ENCODE assay signal across 1 cellular context in genomic region chr19:17747205-17748098, GRCh38.
TF ChIP-seq lines count a peak whose summit lies in the region.

No MANE protein-coding gene starts in this region.

TF ChIP-seq in HEK293, 187 proteins besides CTCF, POLR2A, EP300 and RAD21 (continued from another document):
- TF ChIP-seq ZBTB10 (tag by site-specific recombination; IDR thresholded peaks at IDR 0.05) (peak; percentile 96), ZNF560 (tag by site-specific recombination; IDR thresholded peaks at IDR 0.05; ENCODE audit: borderline replicate concordance) (no peak), ZNF174 (tag by site-specific recombination; IDR thresholded peaks at IDR 0.05) (no peak), ZSCAN4 (tag by site-specific recombination; IDR thresholded peaks at IDR 0.05) (no peak), ZNF223 (tag by site-specific recombination; IDR thresholded peaks at IDR 0.05) (no peak), ZNF555 (tag by site-specific recombination; conservative IDR thresholded peaks at IDR 0.05) (no peak), ZNF10 (tag by site-specific recombination; IDR thresholded peaks at IDR 0.05) (no peak), ZNF580 (tag by site-specific recombination; IDR thresholded peaks at IDR 0.05) (peak; percentile 87; the same call in 1 of the 2 replicates), ZNF658 (tag by site-specific recombination; IDR thresholded peaks at IDR 0.05) (no peak), ZNF341 (tag by site-specific recombination; IDR thresholded peaks at IDR 0.05; ENCODE audit: low read depth) (no peak), ZNF398 (tag by site-specific recombination; IDR thresholded peaks at IDR 0.05) (no peak), KLF10 (tag by site-specific recombination; IDR thresholded peaks at IDR 0.05) (0 out of 2 replicates have a peak, but pooled peaks have one; percentile 11)
